8 cellular contexts compared by ENCODE assay signal in genomic region chr1:156500847-156501686, GRCh38. TPM values are rescaled to one million over a fixed set of nuclear protein-coding genes. Genes with fewer than 3 reads are reported as not detected.
A peak's percentile ranks its signal among the peaks of the same experiment; 100 is the strongest.
DNase-seq lines count a peak whose midpoint lies in the region; ATAC-seq and TF ChIP-seq lines count a peak whose summit lies in the region.

No MANE protein-coding gene starts in this region.

- peak; percentile 81 for ATAC-seq in gastroesophageal sphincter

- peak overlapping the region; percentile 99 for H3K27ac ChIP-seq in SJSA1
- peak overlapping the region; percentile 99 to 100 (median 99) for H3K27ac ChIP-seq in gastroesophageal sphincter
- peak overlapping the region; percentile 100 for H3K27ac ChIP-seq in suprapubic skin

- TF ChIP-seq POLR2A in gastroesophageal sphincter (IDR thresholded peaks at IDR 0.05) (peak; percentile 93 to 94), suprapubic skin (IDR thresholded peaks at IDR 0.05) (peak; percentile 54 to 77)

- TF ChIP-seq CTCF in HFF-Myc (IDR thresholded peaks at IDR 0.05; ENCODE audit: low read depth, low read length, missing control alignments) (peak; percentile 43), gastroesophageal sphincter (IDR thresholded peaks at IDR 0.05) (peak in 3 of 4 experiments; percentile 45 to 73 (median 50)), suprapubic skin (IDR thresholded peaks at IDR 0.05) (peak in 1 of 2 donors; percentile 54)

- H3K27me3 ChIP-seq in SJSA1 (replicated peaks), result no peaks in the 10 kb centered on the region
- no peaks in the 10 kb centered on the region for H3K27me3 ChIP-seq in gastroesophageal sphincter
- no peaks in the 10 kb centered on the region for H3K27me3 ChIP-seq in suprapubic skin

- peak overlapping the region; percentile 96 for H3K4me3 ChIP-seq in HFF-Myc (replicated peaks; ENCODE audit: low read depth, low read length)
- peak overlapping the region; percentile 88 for H3K4me3 ChIP-seq in SJSA1
- peak overlapping the region; percentile 95 to 98 for H3K4me3 ChIP-seq in gastroesophageal sphincter
- peak overlapping the region; percentile 98 for H3K4me3 ChIP-seq in suprapubic skin

- H3K36me3 ChIP-seq in SJSA1, result peaks cover 6% of the 10 kb centered on the region
- H3K36me3 ChIP-seq in gastroesophageal sphincter, result no peaks in the 10 kb centered on the region
- H3K36me3 ChIP-seq in suprapubic skin, result no peaks in the 10 kb centered on the region

- H3K4me3 Mint-ChIP-seq in activated naive CD4-positive, alpha-beta T cell treated with anti-CD3 and anti-CD28 coated beads for 36 hours, result peak overlapping the region; percentile 89

- TF ChIP-seq EP300 in gastroesophageal sphincter (IDR thresholded peaks at IDR 0.05), result no peak
- TF ChIP-seq EP300 in suprapubic skin (IDR thresholded peaks at IDR 0.05), result no peak

- no peaks in the 10 kb centered on the region for H3K9me3 ChIP-seq in SJSA1 (replicated peaks)
- no peaks in the 10 kb centered on the region for H3K9me3 ChIP-seq in gastroesophageal sphincter
- no peaks in the 10 kb centered on the region for H3K9me3 ChIP-seq in suprapubic skin

- WGBS in gastroesophageal sphincter (ENCODE audit: low coverage in 1 of 2), 2 donors, result 0% methylated on average over 3 to 5 of the region's 59 CpGs
- WGBS in suprapubic skin, result under 1% methylated on average over 9 of the region's 59 CpGs

- CTCF ChIA-PET in activated naive CD4-positive, alpha-beta T cell treated with anti-CD3 and anti-CD28 coated beads for 36 hours (lab: Charles Lee), result interaction anchor here (0.6 to 18.1 kb wide), 14 partner anchors 17 to 139 kb away, joined by 3 to 306 read pairs (median 4); partner anchors contain the start of gene GPATCH4

- H3K36me3 Mint-ChIP-seq in activated naive CD4-positive, alpha-beta T cell treated with anti-CD3 and anti-CD28 coated beads for 36 hours (ENCODE audit: low read depth), result no peaks in the 10 kb centered on the region

- intact Hi-C loops in activated naive CD4-positive, alpha-beta T cell treated with anti-CD3 and anti-CD28 coated beads for 36 hours (cut with micrococcal nuclease), result loop anchor here (1.0 to 10.0 kb wide), 9 partner anchors 12 to 634 kb away; partner anchors contain the start of genes CCT3, ETV3, GPATCH4 and MRPL24

- peaks cover 74% of the 10 kb centered on the region for H3K4me1 ChIP-seq in SJSA1 (replicated peaks)
- H3K4me1 ChIP-seq in gastroesophageal sphincter, result peaks cover 24 to 79% (median 63%) of the 10 kb centered on the region in 3 donors
- H3K4me1 ChIP-seq in suprapubic skin, result peaks cover 81% of the 10 kb centered on the region

- H3K4me1 Mint-ChIP-seq in activated naive CD4-positive, alpha-beta T cell treated with anti-CD3 and anti-CD28 coated beads for 36 hours (ENCODE audit: low read depth), result peaks cover 75% of the 10 kb centered on the region

- H3K27me3 Mint-ChIP-seq in activated naive CD4-positive, alpha-beta T cell treated with anti-CD3 and anti-CD28 coated beads for 36 hours (ENCODE audit: low read depth), result no peaks in the 10 kb centered on the region

- DNase-seq in GM04503 (ENCODE audit: low read depth), result peak; percentile 75
- no peak for DNase-seq in HFF-Myc (ENCODE audit: extremely low read depth, low read depth)
- DNase-seq in MV-4-11 (lab: John Stamatoyannopoulos, UW), result peak; percentile 96
- peak; percentile 95 to 98 for DNase-seq in SJSA1 (ENCODE audit: low read depth in 1 of 2, low spot score in 2 of 2)
- peak; percentile 93 for DNase-seq in activated naive CD4-positive, alpha-beta T cell treated with anti-CD3 and anti-CD28 coated beads for 36 hours
- DNase-seq in nucleus accumbens (lab: John Stamatoyannopoulos, UW), result peak in 55 of 56 donors; percentile 78 to 97 (median 94)
- peak; percentile 95 to 97 for DNase-seq in suprapubic skin (ENCODE audit: low spot score in 2 of 2)

- H3K9me3 Mint-ChIP-seq in activated naive CD4-positive, alpha-beta T cell treated with anti-CD3 and anti-CD28 coated beads for 36 hours, result no peaks in the 10 kb centered on the region

- peak overlapping the region; percentile 97 for H3K27ac Mint-ChIP-seq in activated naive CD4-positive, alpha-beta T cell treated with anti-CD3 and anti-CD28 coated beads for 36 hours

RNA-seq across cellular contexts. Expression of gene MEF2D, which starts 0.5 kb away (rescaled TPM):
- 7.0 and 9.8 TPM in 2 replicates for total RNA-seq in SJSA1 (2014; rRNA removed; shearing (Covaris generic))
- 10 to 100 TPM; 28.8 to 32.8 TPM for total RNA-seq in activated naive CD4-positive, alpha-beta T cell treated with anti-CD3 and anti-CD28 coated beads for 36 hours
- total RNA-seq in gastroesophageal sphincter (10 to 100 TPM; 49.0 to 94.3 (median 67.1) TPM), suprapubic skin (10 to 100 TPM; 61.7 to 73.5 (median 67.1) TPM)
